Comparison of ENCODE assay signal across 14 cellular contexts in genomic region chr19:34260771-34261173, GRCh38. TPM values are rescaled to one million over a fixed set of nuclear protein-coding genes. Genes with fewer than 3 reads are reported as not detected.
DNase-seq lines count a peak whose midpoint lies in the region; ATAC-seq, FAIRE-seq and TF ChIP-seq lines count a peak whose summit lies in the region.
"Had no signal": no experiment of that assay in that cellular context is flagged by ENCODE, and none has a peak within 500 bp of the region (broad histone marks: within the 10 kb centered on the region; RNA-seq: fewer than 3 reads in every experiment).

No MANE protein-coding gene starts in this region.

- no peaks in the 10 kb centered on the region for H3K27me3 Mint-ChIP-seq in brain
- H3K27me3 Mint-ChIP-seq: central memory CD8-positive, alpha-beta T cell; stimulated activated naive CD8-positive, alpha-beta T cell treated with anti-CD3 and anti-CD28 coated beads, Interleukin-15, Interleukin-2, amounts not matched to agents 100 ng/mL and 50 ng/mL, for 24 hours had no signal

- H4K20me1 ChIP-seq in HepG2 (ENCODE audit: insufficient read depth, low read length), result peaks cover 7% of the 10 kb centered on the region; the same call in 1 of the 2 replicates

- no peak overlapping the region for H2AFZ ChIP-seq in HepG2 (ENCODE audit: low read length)

- peak overlapping the region in 4 of 5 experiments; percentile 9 to 61 (median 22) for H3K4me3 Mint-ChIP-seq in brain
- H3K4me3 Mint-ChIP-seq: central memory CD8-positive, alpha-beta T cell; stimulated activated naive CD8-positive, alpha-beta T cell treated with anti-CD3 and anti-CD28 coated beads, Interleukin-15, Interleukin-2, amounts not matched to agents 100 ng/mL and 50 ng/mL, for 24 hours had no signal

- no peaks in the 10 kb centered on the region for H3K27me3 ChIP-seq in HepG2 (ENCODE audit: control insufficient read depth in 1 of 2, insufficient read depth in 2 of 2, low read length in 2 of 2)
- no peaks in the 10 kb centered on the region for H3K27me3 ChIP-seq in right lobe of liver
- no peaks in the 10 kb centered on the region for H3K27me3 ChIP-seq in MG63
- H3K27me3 ChIP-seq: pancreas had no signal

- peaks cover 59% of the 10 kb centered on the region for H3K4me1 Mint-ChIP-seq in brain

- H3K27ac ChIP-seq in HepG2 (ENCODE audit: extremely low read length, insufficient read depth, low read length) (no peak overlapping the region), right lobe of liver (no peak overlapping the region)
- H3K27ac ChIP-seq: pancreas had no signal

- POLR2A ChIA-PET in HepG2 (lab: Yijun Ruan, JAX), result no interaction called here

- TF ChIP-seq RAD21 in HepG2 (CRISPR knock-in tag; IDR thresholded peaks at IDR 0.05), result no peak

- TF ChIP-seq CTCF in HepG2 (CRISPR knock-in tag; IDR thresholded peaks at IDR 0.05) (no peak), right lobe of liver (IDR thresholded peaks at IDR 0.05) (no peak), brain (conservative IDR thresholded peaks at IDR 0.05) (no peak)

- BruUV-seq in HepG2 (replicated peaks; lab: Mats Ljungman, UMichigan), result no TSS peak

- peak overlapping the region; percentile 5 to 85 (median 68) for H3K27ac Mint-ChIP-seq in brain
- no peak overlapping the region for H3K27ac Mint-ChIP-seq in activated naive CD4-positive, alpha-beta T cell treated with anti-CD3 and anti-CD28 coated beads, Interleukin-2, amount 50 U/mL, for 72 hours

- H3K79me2 ChIP-seq in HepG2 (ENCODE audit: insufficient read depth, low read length), result peaks cover 48% of the 10 kb centered on the region

- no peak for TF ChIP-seq EP300 in HepG2 (IDR thresholded peaks at IDR 0.05; ENCODE audit: low read depth in 2 of 2, low read length in 2 of 2)
- TF ChIP-seq EP300 in HepG2 (CRISPR knock-in tag; IDR thresholded peaks at IDR 0.05; ENCODE audit: borderline replicate concordance), result no peak

- peaks cover 12% of the 10 kb centered on the region for H3K36me3 Mint-ChIP-seq in brain
- peaks cover 0 to 6% of the 10 kb centered on the region in 2 donors for H3K36me3 Mint-ChIP-seq in activated naive CD4-positive, alpha-beta T cell treated with anti-CD3 and anti-CD28 coated beads, Interleukin-2, amount 50 U/mL, for 72 hours

- in situ Hi-C loops in HepG2 (cut with HindIII; ENCODE audit: extremely low pct_ligation_motif_present, low pct_unique_long_range_greater_than_20kb), result no loop called here

- H3K36me3 ChIP-seq in HepG2 (replicated peaks in 1 of 2; ENCODE audit: control insufficient read depth in 1 of 2, insufficient read depth in 2 of 2, low read length in 2 of 2), result no peaks in the 10 kb centered on the region; a peak in 1 of 5 replicates
- H3K36me3 ChIP-seq in right lobe of liver, result no peaks in the 10 kb centered on the region
- peaks cover 8% of the 10 kb centered on the region for H3K36me3 ChIP-seq in MG63
- H3K36me3 ChIP-seq: pancreas had no signal

- ATAC-seq in HepG2 (peak; percentile 44), right lobe of liver (no peak), HG03108 (IDR thresholded peaks at IDR 0.05; ENCODE audit: unreplicated experiment) (no peak)
- ATAC-seq in activated naive CD4-positive, alpha-beta T cell treated with anti-CD3 and anti-CD28 coated beads, Interleukin-2, amount 50 U/mL, for 72 hours, result no peak

- H3K9me3 ChIP-seq in HepG2 (ENCODE audit: low read length) (no peaks in the 10 kb centered on the region), right lobe of liver (no peaks in the 10 kb centered on the region), MG63 (no peaks in the 10 kb centered on the region)
- H3K9me3 ChIP-seq: pancreas had no signal

- no peak for FAIRE-seq in HepG2 (lab: Jason Lieb, UNC)
- FAIRE-seq: pancreas had no signal

- no peak for TF ChIP-seq POLR2A in HepG2 (IDR thresholded peaks at IDR 0.05; ENCODE audit: insufficient read depth in 1 of 2, low read depth in 2 of 2, low read length in 2 of 2)
- no peak for TF ChIP-seq POLR2A in right lobe of liver (IDR thresholded peaks at IDR 0.05)

- no peak overlapping the region for H3K9ac ChIP-seq in HepG2 (ENCODE audit: insufficient read depth, low read depth, low read length)

- H3K4me1 ChIP-seq in HepG2 (ENCODE audit: insufficient read depth, low read length) (peaks cover 50% of the 10 kb centered on the region), right lobe of liver (peaks cover 0 to 35% (median 13%) of the 10 kb centered on the region in 4 donors)

- H3K9me3 Mint-ChIP-seq in brain, result no peaks in the 10 kb centered on the region
- H3K9me3 Mint-ChIP-seq in activated naive CD4-positive, alpha-beta T cell treated with anti-CD3 and anti-CD28 coated beads, Interleukin-2, amount 50 U/mL, for 72 hours, result no peaks in the 10 kb centered on the region
- H3K9me3 Mint-ChIP-seq: central memory CD8-positive, alpha-beta T cell; stimulated activated naive CD8-positive, alpha-beta T cell treated with anti-CD3 and anti-CD28 coated beads, Interleukin-15, Interleukin-2, amounts not matched to agents 100 ng/mL and 50 ng/mL, for 24 hours had no signal

- H3K4me3 ChIP-seq in HepG2 (replicated peaks in 1 of 3; ENCODE audit: insufficient read depth in 1 of 3, low read depth in 2 of 3, low read length in 3 of 3), result no peak overlapping the region
- no peak overlapping the region for H3K4me3 ChIP-seq in right lobe of liver
- H3K4me3 ChIP-seq in MG63, result no peak overlapping the region
- H3K4me3 ChIP-seq: pancreas had no signal

- 74% methylated on average over 6 of the region's 6 CpGs for WGBS in HepG2 (ENCODE audit: low lambda C conversion rate)
- WGBS in right lobe of liver (ENCODE audit: insufficient coverage, low coverage, low lambda C conversion rate, missing lambda C conversion rate), result 55% methylated on average over 4 of the region's 6 CpGs

- CTCF ChIA-PET in HepG2 (lab: Yijun Ruan, JAX; ENCODE audit: low intra/inter-chr PET ratio, low total read pairs), result no interaction called here

- H3K4me2 ChIP-seq in HepG2 (ENCODE audit: low read depth, low read length), result 0 out of 2 replicates have a peak overlapping the region, but pooled peaks have one; percentile 14

- intact Hi-C loops in HepG2 (cut with micrococcal nuclease; ENCODE audit: unreplicated experiment), result no loop called here
- intact Hi-C loops in right lobe of liver (cut with DNase I), result no loop called here

- DNase-seq in HepG2 (ENCODE audit: low spot score) (no peak), right lobe of liver (no peak), left kidney (ENCODE audit: low read depth, low spot score) (peak; percentile 47), UCSD-AML1 (lab: John Stamatoyannopoulos, UW; ENCODE audit: unreplicated experiment) (no peak), MG63 (no peak)
- no peak for DNase-seq in activated naive CD4-positive, alpha-beta T cell treated with anti-CD3 and anti-CD28 coated beads, Interleukin-2, amount 50 U/mL, for 72 hours (ENCODE audit: low spot score in 2 of 2)
- DNase-seq: NCI-H2029; OCI-M1; pancreas; stimulated activated CD4-positive, alpha-beta T cell treated with anti-CD3 and anti-CD28 coated beads, Interleukin-2, amount 100 ng/mL, for 48 hours had no signal

TF ChIP-seq in HepG2, 621 proteins besides CTCF, POLR2A, EP300 and RAD21:
- TF ChIP-seq RARA (CRISPR knock-in tag; IDR thresholded peaks at IDR 0.05) (0 out of 2 replicates have a peak, but pooled peaks have one; percentile 14), HNRNPK (IDR thresholded peaks at IDR 0.05; ENCODE audit: low read depth, low read length, poor library complexity, severe bottlenecking) (no peak)

RNA-seq across cellular contexts. Expression of gene GARRE1, which starts 6.4 kb away (rescaled TPM):
- total RNA-seq in HepG2 (2016; rRNA removed; fragmentation: Illumina TruSeq; extraction: Trizol) (8.0 and 8.2 TPM in 2 replicates), right lobe of liver (10 to 100 TPM in 2 of 6 experiments, 1 to 10 TPM in 4; 8.1 to 19.4 (median 9.5) TPM)
- total RNA-seq in HepG2 (2016; cell fraction: cytosol; rRNA removed; fragmentation: Illumina TruSeq; extraction: Trizol; ENCODE audit: low read depth), result 2.1 and 3.3 TPM in 2 replicates
- total RNA-seq in HepG2 (2016; cell fraction: insoluble cytoplasmic fraction; rRNA removed; fragmentation: Illumina TruSeq; extraction: Trizol), result 8.1 and 8.3 TPM in 2 replicates
- 3.8 and 4.8 TPM in 2 replicates for total RNA-seq in HepG2 (2016; cell fraction: membrane; rRNA removed; fragmentation: Illumina TruSeq; extraction: Trizol)
- total RNA-seq in HepG2 (2016; cell fraction: nucleus; rRNA removed; fragmentation: Illumina TruSeq; extraction: Trizol), result 6.5 and 7.9 TPM in 2 replicates
- polyA plus RNA-seq in HepG2 (2011; rRNA removed) (11.7 and 11.8 TPM in 2 replicates), brain (ENCODE audit: insufficient read depth, low read depth, low replicate concordance) (11.7 TPM)
- polyA plus RNA-seq in HepG2 (2011; cell fraction: cytosol; rRNA removed), result 8.4 and 9.7 TPM in 2 replicates
- 15.3 and 16.2 TPM in 2 replicates for polyA plus RNA-seq in HepG2 (2011; cell fraction: nucleus; rRNA removed)
- 8.7 and 13.7 TPM in 2 replicates for polyA plus RNA-seq in HepG2 (2012)
- 0.29 and 0.33 TPM in 2 replicates for polyA plus RNA-seq in HepG2 (2016; cell fraction: cytosol; fragmentation: Illumina TruSeq; extraction: Trizol; ENCODE audit: low read depth)
- polyA plus RNA-seq in HepG2 (2016; cell fraction: insoluble cytoplasmic fraction; fragmentation: Illumina TruSeq; extraction: Trizol; ENCODE audit: low read depth), result 4.5 and 5.5 TPM in 2 replicates
- 0.94 and 1.1 TPM in 2 replicates for polyA plus RNA-seq in HepG2 (2016; cell fraction: membrane; fragmentation: Illumina TruSeq; extraction: Trizol; ENCODE audit: low read depth)
- 11.6 and 15.6 TPM in 2 replicates for polyA plus RNA-seq in HepG2 (2016; cell fraction: nucleus; fragmentation: Illumina TruSeq; extraction: Trizol; ENCODE audit: insufficient read depth, low read depth)
- polyA minus RNA-seq in HepG2 (2011; rRNA and poly(A)+ RNA removed; ENCODE audit: low replicate concordance), result 9.7 and 21.6 TPM in 2 replicates
- 7.6 and 8.8 TPM in 2 replicates for polyA minus RNA-seq in HepG2 (2011; cell fraction: cytosol; rRNA and poly(A)+ RNA removed)
- polyA minus RNA-seq in HepG2 (2011; cell fraction: nucleus; rRNA and poly(A)+ RNA removed), result 13.0 and 16.4 TPM in 2 replicates
- total RNA-seq in MG63 (2014; rRNA removed; shearing (Covaris generic); ENCODE audit: low replicate concordance), result 8.9 and 11.0 TPM in 2 replicates
- 10 to 100 TPM; 11.7 to 15.0 TPM for total RNA-seq in activated naive CD4-positive, alpha-beta T cell treated with anti-CD3 and anti-CD28 coated beads, Interleukin-2, amount 50 U/mL, for 72 hours

Comparison
In these comparisons a context has a peak if more than half of its experiments do, and no peak if none do; other contexts are left out.
1. H3K27ac Mint-ChIP-seq: peak in brain (5 of 5); none in activated naive CD4-positive, alpha-beta T cell treated with anti-CD3 and anti-CD28 coated beads, Interleukin-2, amount 50 U/mL, for 72 hours (0 of 2).